ENCODE assay signal across 10 cellular contexts in genomic region chr1:164785841-164786534, GRCh38.
DNase-seq lines count a peak whose midpoint lies in the region; ATAC-seq and TF ChIP-seq lines count a peak whose summit lies in the region.
"Had no signal": no experiment of that assay in that cellular context is flagged by ENCODE, and none has a peak within 500 bp of the region (broad histone marks: within the 10 kb centered on the region; RNA-seq: fewer than 3 reads in every experiment).

No MANE protein-coding gene starts in this region.

- H3K36me3 ChIP-seq in stomach smooth muscle (ENCODE audit: control insufficient read depth in 2 of 2, insufficient read depth in 2 of 2, low read length in 2 of 2), result no peaks in the 10 kb centered on the region

- H3K4me3 ChIP-seq in right cardiac atrium (ENCODE audit: low read length), result no peak overlapping the region
- peak overlapping the region in 1 of 2 donors; percentile 22 for H3K4me3 ChIP-seq in stomach smooth muscle (ENCODE audit: low read length in 2 of 2)

- H3K27ac Mint-ChIP-seq in HFFc6 (0 out of 2 replicates have a peak overlapping the region, but pooled peaks have one; percentile 12), brain (peak overlapping the region; percentile 60 to 98 (median 91))
- H3K27ac Mint-ChIP-seq: activated CD4-positive, alpha-beta memory T cell treated with anti-CD3 and anti-CD28 coated beads for 36 hours had no signal

- H3K4me1 ChIP-seq in right cardiac atrium (ENCODE audit: control insufficient read depth, insufficient read depth, low read length) (peaks cover 26% of the 10 kb centered on the region), stomach smooth muscle (ENCODE audit: control insufficient read depth, insufficient read depth, low read length) (peaks cover 76% of the 10 kb centered on the region)

- no peak for TF ChIP-seq CTCF in HFFc6 (IDR thresholded peaks at IDR 0.05)
- TF ChIP-seq CTCF in brain (conservative IDR thresholded peaks at IDR 0.05), result no peak

- H3K27me3 Mint-ChIP-seq in HFFc6 (ENCODE audit: insufficient read depth) (peaks cover 3% of the 10 kb centered on the region), brain (no peaks in the 10 kb centered on the region)

- H3K9ac ChIP-seq in stomach smooth muscle (ENCODE audit: low read length in 2 of 2), result peak overlapping the region in 1 of 2 donors; percentile 44

- H3K4me3 Mint-ChIP-seq in HFFc6, result no peak overlapping the region
- peak overlapping the region in 3 of 5 experiments; percentile 6 to 79 (median 74) for H3K4me3 Mint-ChIP-seq in brain
- H3K4me3 Mint-ChIP-seq: activated CD4-positive, alpha-beta memory T cell treated with anti-CD3 and anti-CD28 coated beads for 36 hours; IgD-negative memory B cell had no signal

- H3K9me3 Mint-ChIP-seq in HFFc6 (no peaks in the 10 kb centered on the region), brain (no peaks in the 10 kb centered on the region)
- H3K9me3 Mint-ChIP-seq: activated CD4-positive, alpha-beta memory T cell treated with anti-CD3 and anti-CD28 coated beads for 36 hours; IgD-negative memory B cell had no signal

- no peaks in the 10 kb centered on the region for H3K36me3 Mint-ChIP-seq in HFFc6 (ENCODE audit: low read depth)
- H3K36me3 Mint-ChIP-seq in brain, result peaks cover 31% of the 10 kb centered on the region
- H3K36me3 Mint-ChIP-seq: activated CD4-positive, alpha-beta memory T cell treated with anti-CD3 and anti-CD28 coated beads for 36 hours; IgD-negative memory B cell had no signal

- DNase-seq in HFFc6, result no peak
- peak in 1 of 3 donors; percentile 38 for DNase-seq in right cardiac atrium
- DNase-seq in NCI-H187 treated with DMSO at 0.1 percent for 48 hours (lab: John Stamatoyannopoulos, UW), result no peak
- no peak for DNase-seq in 8988T
- DNase-seq in central memory CD4-positive, alpha-beta T cell, result no peak
- DNase-seq: activated CD4-positive, alpha-beta memory T cell treated with anti-CD3 and anti-CD28 coated beads for 36 hours; NCI-H510A had no signal

- peak overlapping the region; percentile 77 for H3K27ac ChIP-seq in right cardiac atrium (ENCODE audit: low read length)
- H3K27ac ChIP-seq in stomach smooth muscle (ENCODE audit: low read length), result peak overlapping the region; percentile 69

- WGBS in right cardiac atrium, result 30% methylated on average over 6 of the region's 6 CpGs

- H3K27me3 ChIP-seq in right cardiac atrium (ENCODE audit: control insufficient read depth, insufficient read depth) (no peaks in the 10 kb centered on the region), stomach smooth muscle (ENCODE audit: control insufficient read depth in 1 of 2, insufficient read depth in 2 of 2, low read length in 2 of 2) (no peaks in the 10 kb centered on the region)

- intact Hi-C loops in right cardiac atrium (cut with DNase I), result loop anchor here in 3 of 4 donors (2.0 to 10.0 kb wide), 7 partner anchors 71 to 351 kb away; no protein-coding TSS in a partner anchor

- no peaks in the 10 kb centered on the region for H3K9me3 ChIP-seq in right cardiac atrium (ENCODE audit: control insufficient read depth, low read length)
- no peaks in the 10 kb centered on the region for H3K9me3 ChIP-seq in stomach smooth muscle (ENCODE audit: control insufficient read depth in 2 of 2, low read length in 2 of 2)

- ATAC-seq in right cardiac atrium, result peak; percentile 44 to 68

- H3K4me1 Mint-ChIP-seq in HFFc6 (ENCODE audit: low read depth) (peaks cover 57% of the 10 kb centered on the region), brain (peaks cover 96% of the 10 kb centered on the region)
